ENCODE assay signal across 2 cellular contexts in the genomic region with DNA sequence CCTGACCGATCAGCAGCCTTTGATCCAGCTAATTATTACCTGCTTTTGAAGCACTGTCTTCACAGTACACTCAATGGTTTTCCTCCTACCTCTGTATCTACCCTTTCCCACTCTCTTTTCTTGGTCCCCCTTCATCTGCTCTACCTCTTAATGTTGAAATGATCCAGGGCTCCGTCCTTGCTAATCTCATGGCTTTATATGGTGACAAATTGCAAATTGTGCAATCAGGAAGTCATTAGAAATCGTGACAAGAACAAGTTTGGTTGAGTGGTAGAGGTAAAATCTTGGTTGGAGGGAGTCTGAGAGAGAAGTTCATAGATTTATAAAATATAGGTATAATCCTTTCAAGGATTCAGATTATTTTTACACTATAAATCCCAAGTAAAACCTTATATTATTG.
TF ChIP-seq lines count a peak whose summit lies in the region.

No MANE protein-coding gene starts in this region.

TF ChIP-seq in Ishikawa, 13 proteins besides CTCF, POLR2A, EP300 and RAD21:
- TF ChIP-seq, protein P1, sequence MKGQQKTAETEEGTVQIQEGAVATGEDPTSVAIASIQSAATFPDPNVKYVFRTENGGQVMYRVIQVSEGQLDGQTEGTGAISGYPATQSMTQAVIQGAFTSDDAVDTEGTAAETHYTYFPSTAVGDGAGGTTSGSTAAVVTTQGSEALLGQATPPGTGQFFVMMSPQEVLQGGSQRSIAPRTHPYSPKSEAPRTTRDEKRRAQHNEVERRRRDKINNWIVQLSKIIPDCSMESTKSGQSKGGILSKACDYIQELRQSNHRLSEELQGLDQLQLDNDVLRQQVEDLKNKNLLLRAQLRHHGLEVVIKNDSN (IDR thresholded peaks at IDR 0.05) = no peak
- no peak for TF ChIP-seq CREB1 (IDR thresholded peaks at IDR 0.05; ENCODE audit: low read depth)
- no peak for TF ChIP-seq TAF1 (IDR thresholded peaks at IDR 0.05; ENCODE audit: low read depth)
- TF ChIP-seq CEBPB (IDR thresholded peaks at IDR 0.05) = peak; percentile 82
- TF ChIP-seq, protein P2, sequence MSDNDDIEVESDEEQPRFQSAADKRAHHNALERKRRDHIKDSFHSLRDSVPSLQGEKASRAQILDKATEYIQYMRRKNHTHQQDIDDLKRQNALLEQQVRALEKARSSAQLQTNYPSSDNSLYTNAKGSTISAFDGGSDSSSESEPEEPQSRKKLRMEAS (IDR thresholded peaks at IDR 0.05) = no peak
- TF ChIP-seq FOXM1 (IDR thresholded peaks at IDR 0.05; ENCODE audit: borderline replicate concordance, low read depth) = no peak

TF ChIP-seq in K562, 482 proteins besides CTCF, POLR2A, EP300 and RAD21:
- peak; percentile 54 for TF ChIP-seq CEBPG (CRISPR knock-in tag; IDR thresholded peaks at IDR 0.05)
- TF ChIP-seq CEBPG (tag; conservative IDR thresholded peaks at IDR 0.05 in 1 of 2, IDR thresholded peaks at IDR 0.05 in 1 of 2) = peak; percentile 76 to 82
- peak; percentile 91 for TF ChIP-seq CEBPB (tag; IDR thresholded peaks at IDR 0.05)
- TF ChIP-seq, protein P3, sequence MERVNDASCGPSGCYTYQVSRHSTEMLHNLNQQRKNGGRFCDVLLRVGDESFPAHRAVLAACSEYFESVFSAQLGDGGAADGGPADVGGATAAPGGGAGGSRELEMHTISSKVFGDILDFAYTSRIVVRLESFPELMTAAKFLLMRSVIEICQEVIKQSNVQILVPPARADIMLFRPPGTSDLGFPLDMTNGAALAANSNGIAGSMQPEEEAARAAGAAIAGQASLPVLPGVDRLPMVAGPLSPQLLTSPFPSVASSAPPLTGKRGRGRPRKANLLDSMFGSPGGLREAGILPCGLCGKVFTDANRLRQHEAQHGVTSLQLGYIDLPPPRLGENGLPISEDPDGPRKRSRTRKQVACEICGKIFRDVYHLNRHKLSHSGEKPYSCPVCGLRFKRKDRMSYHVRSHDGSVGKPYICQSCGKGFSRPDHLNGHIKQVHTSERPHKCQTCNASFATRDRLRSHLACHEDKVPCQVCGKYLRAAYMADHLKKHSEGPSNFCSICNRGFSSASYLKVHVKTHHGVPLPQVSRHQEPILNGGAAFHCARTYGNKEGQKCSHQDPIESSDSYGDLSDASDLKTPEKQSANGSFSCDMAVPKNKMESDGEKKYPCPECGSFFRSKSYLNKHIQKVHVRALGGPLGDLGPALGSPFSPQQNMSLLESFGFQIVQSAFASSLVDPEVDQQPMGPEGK (CRISPR knock-in tag; IDR thresholded peaks at IDR 0.05; ENCODE audit: borderline replicate concordance) = no peak
- TF ChIP-seq, protein P4, sequence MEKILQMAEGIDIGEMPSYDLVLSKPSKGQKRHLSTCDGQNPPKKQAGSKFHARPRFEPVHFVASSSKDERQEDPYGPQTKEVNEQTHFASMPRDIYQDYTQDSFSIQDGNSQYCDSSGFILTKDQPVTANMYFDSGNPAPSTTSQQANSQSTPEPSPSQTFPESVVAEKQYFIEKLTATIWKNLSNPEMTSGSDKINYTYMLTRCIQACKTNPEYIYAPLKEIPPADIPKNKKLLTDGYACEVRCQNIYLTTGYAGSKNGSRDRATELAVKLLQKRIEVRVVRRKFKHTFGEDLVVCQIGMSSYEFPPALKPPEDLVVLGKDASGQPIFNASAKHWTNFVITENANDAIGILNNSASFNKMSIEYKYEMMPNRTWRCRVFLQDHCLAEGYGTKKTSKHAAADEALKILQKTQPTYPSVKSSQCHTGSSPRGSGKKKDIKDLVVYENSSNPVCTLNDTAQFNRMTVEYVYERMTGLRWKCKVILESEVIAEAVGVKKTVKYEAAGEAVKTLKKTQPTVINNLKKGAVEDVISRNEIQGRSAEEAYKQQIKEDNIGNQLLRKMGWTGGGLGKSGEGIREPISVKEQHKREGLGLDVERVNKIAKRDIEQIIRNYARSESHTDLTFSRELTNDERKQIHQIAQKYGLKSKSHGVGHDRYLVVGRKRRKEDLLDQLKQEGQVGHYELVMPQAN (IDR thresholded peaks at IDR 0.05; ENCODE audit: borderline replicate concordance) = no peak
